Comparison of ENCODE assay signal across 10 cellular contexts in the genomic region with DNA sequence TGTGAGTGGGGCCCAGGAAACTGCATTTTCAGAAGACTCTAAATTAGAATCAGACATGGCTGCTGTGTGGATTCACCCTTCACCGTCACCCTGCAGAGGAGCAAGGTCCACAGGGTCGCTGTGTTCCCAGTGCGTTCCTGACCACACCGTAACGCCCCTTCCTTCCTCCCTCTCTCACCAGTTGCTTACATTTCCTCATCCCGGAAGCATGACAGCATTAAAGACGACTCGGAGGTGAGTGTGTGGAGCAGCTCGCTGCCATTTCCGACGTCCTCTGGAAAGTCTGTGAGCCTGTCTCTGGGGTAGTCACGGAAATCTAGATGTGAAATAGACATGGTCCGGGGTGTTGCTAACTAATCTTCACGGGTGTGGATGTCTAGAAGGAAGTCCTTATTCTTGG. TPM values are rescaled to one million over a fixed set of nuclear protein-coding genes. Genes with fewer than 3 reads are reported as not detected.
A peak's percentile ranks its signal among the peaks of the same experiment; 100 is the strongest.
DNase-seq lines count a peak whose midpoint lies in the region; ATAC-seq and TF ChIP-seq lines count a peak whose summit lies in the region.
"Had no signal": no experiment of that assay in that cellular context is flagged by ENCODE, and none has a peak within 500 bp of the region (broad histone marks: within the 10 kb centered on the region; RNA-seq: fewer than 3 reads in every experiment).

No MANE protein-coding gene starts in this region.

- H3K9me3 ChIP-seq in spleen = no peaks in the 10 kb centered on the region
- no peaks in the 10 kb centered on the region for H3K9me3 ChIP-seq in tibial nerve
- H3K9me3 ChIP-seq in ovary = no peaks in the 10 kb centered on the region

- H4K8ac ChIP-seq in mesendoderm (ENCODE audit: low read depth, low read length) = no peak overlapping the region

- peak; percentile 52 for DNase-seq in KBM-7
- DNase-seq in activated CD4-positive, alpha-beta T cell treated with anti-CD3 and anti-CD28 coated beads for 4 hours = peak; percentile 49 to 57
- peak; percentile 80 for DNase-seq in central memory CD4-positive, alpha-beta T cell
- peak; percentile 89 for DNase-seq in spleen
- DNase-seq in tibial nerve (ENCODE audit: low spot score in 2 of 2) = no peak
- no peak for DNase-seq in mesendoderm
- DNase-seq in ovary = no peak
- DNase-seq: DMS79, PC-3 had no signal

- peaks cover 0 to 88% (median 20%) of the 10 kb centered on the region in 6 donors for H3K4me1 ChIP-seq in spleen
- no peaks in the 10 kb centered on the region for H3K4me1 ChIP-seq in tibial nerve
- no peaks in the 10 kb centered on the region for H3K4me1 ChIP-seq in mesendoderm (ENCODE audit: control insufficient read depth, low read depth, low read length)
- no peaks in the 10 kb centered on the region for H3K4me1 ChIP-seq in ovary (ENCODE audit: insufficient read depth)

- no peak overlapping the region for H2BK5ac ChIP-seq in mesendoderm (ENCODE audit: low read length)

- H4K5ac ChIP-seq in mesendoderm (ENCODE audit: low read length) = no peak overlapping the region

- H2AK5ac ChIP-seq in mesendoderm (ENCODE audit: low read length) = no peak overlapping the region

- TF ChIP-seq POLR2A in spleen (IDR thresholded peaks at IDR 0.05) (peak in 1 of 3 donors; percentile 28), tibial nerve (IDR thresholded peaks at IDR 0.05) (no peak), ovary (IDR thresholded peaks at IDR 0.05) (no peak)

- H2BK15ac ChIP-seq in mesendoderm (replicated peaks; ENCODE audit: low read depth) = no peak overlapping the region

- H3K4me3 ChIP-seq in spleen = peak overlapping the region in 1 of 8 donors; percentile 64
- no peak overlapping the region for H3K4me3 ChIP-seq in tibial nerve
- H3K4me3 ChIP-seq in mesendoderm (ENCODE audit: low read length) = no peak overlapping the region
- no peak overlapping the region for H3K4me3 ChIP-seq in ovary

- H3K56ac ChIP-seq in mesendoderm (ENCODE audit: low read length) = no peak overlapping the region

- in situ Hi-C loops in KBM-7 (cut with MboI; ENCODE audit: low pct_unique_long_range_greater_than_20kb, low sequenced_read_pairs) = no loop called here

- ATAC-seq in HG02798 (IDR thresholded peaks at IDR 0.05; ENCODE audit: poor library complexity, unreplicated experiment) = no peak
- ATAC-seq: PC-3 had no signal

- H3K18ac ChIP-seq in mesendoderm (ENCODE audit: low read length) = no peak overlapping the region

- intact Hi-C loops in spleen (cut with DNase I; ENCODE audit: low total_unique reads) = no loop called here
- intact Hi-C loops in ovary (cut with DNase I) = no loop called here

- H3K4ac ChIP-seq in mesendoderm (ENCODE audit: low read depth, low read length) = no peak overlapping the region

- H2BK120ac ChIP-seq in mesendoderm (ENCODE audit: low read depth, low read length) = no peak overlapping the region

- peak overlapping the region; percentile 21 to 94 (median 88) for H3K27ac ChIP-seq in spleen
- no peak overlapping the region for H3K27ac ChIP-seq in tibial nerve
- no peak overlapping the region for H3K27ac ChIP-seq in mesendoderm (ENCODE audit: low read depth, low read length)
- no peak overlapping the region for H3K27ac ChIP-seq in ovary

- 13 to 44% (median 26%) methylated on average over 14 of the region's 14 CpGs for WGBS in spleen, 5 donors
- WGBS in tibial nerve, 2 donors = 74 to 76% methylated on average over 14 of the region's 14 CpGs
- WGBS in mesendoderm (ENCODE audit: extremely low coverage, insufficient coverage, low lambda C conversion rate) = no CpG with 5 or more reads among the region's 14 CpGs
- WGBS in ovary, 3 donors = 84 to 85% (median 84%) methylated on average over 14 of the region's 14 CpGs

- H3K4me2 ChIP-seq in mesendoderm (ENCODE audit: low read length) = no peak overlapping the region

- H3K36me3 ChIP-seq in spleen (peaks cover 0 to 78% (median 35%) of the 10 kb centered on the region in 6 donors), tibial nerve (no peaks in the 10 kb centered on the region), mesendoderm (ENCODE audit: control insufficient read depth, insufficient read depth, low read length) (no peaks in the 10 kb centered on the region), ovary (no peaks in the 10 kb centered on the region)

- no peak overlapping the region for H3K9ac ChIP-seq in mesendoderm (ENCODE audit: low read length)

- H3K23ac ChIP-seq in mesendoderm (ENCODE audit: low read length) = no peak overlapping the region

- no peaks in the 10 kb centered on the region for H3K27me3 ChIP-seq in spleen (replicated peaks in 1 of 7)
- H3K27me3 ChIP-seq in tibial nerve = no peaks in the 10 kb centered on the region
- H3K27me3 ChIP-seq in mesendoderm (ENCODE audit: insufficient read depth, low read length, poor library complexity) = no peaks in the 10 kb centered on the region
- H3K27me3 ChIP-seq in ovary = no peaks in the 10 kb centered on the region

- no peak for TF ChIP-seq CTCF in spleen (IDR thresholded peaks at IDR 0.05 in 8 of 11, conservative IDR thresholded peaks at IDR 0.05 in 3 of 11)
- TF ChIP-seq CTCF in tibial nerve (IDR thresholded peaks at IDR 0.05) = no peak
- no peak for TF ChIP-seq CTCF in ovary (IDR thresholded peaks at IDR 0.05)

- H3K79me2 ChIP-seq in mesendoderm (ENCODE audit: control insufficient read depth, insufficient read depth, low read length) = no peaks in the 10 kb centered on the region

- TF ChIP-seq EP300 in tibial nerve (IDR thresholded peaks at IDR 0.05) (peak in 1 of 2 donors; percentile 22), ovary (IDR thresholded peaks at IDR 0.05) (no peak)

- H3K79me1 ChIP-seq in mesendoderm (ENCODE audit: low read length) = no peaks in the 10 kb centered on the region

RNA-seq across cellular contexts. Expression of gene FAAP20, which starts 45.9 kb away (rescaled TPM):
- 10 to 100 TPM; 20.6 to 64.0 (median 46.6) TPM for total RNA-seq in spleen
- polyA plus RNA-seq in spleen = 100 to 1,000 TPM in 1 of 3 donors, 10 to 100 TPM in 2; 66.8 to 113 (median 94.1) TPM
- 10 to 100 TPM; 32.8 to 60.9 (median 47.3) TPM for total RNA-seq in tibial nerve
- 85.8 TPM for polyA plus RNA-seq in mesendoderm (2013, experiment 1 of 2)
- polyA plus RNA-seq in mesendoderm (2013, experiment 2 of 2) = 84.4 TPM
- 10 to 100 TPM; 32.7 to 96.1 (median 61.7) TPM for total RNA-seq in ovary
- polyA plus RNA-seq in ovary = 10 to 100 TPM in 1 of 2 donors, 1 to 10 TPM in 1; 3.4 to 69.2 TPM

Comparison
In these comparisons a context has a peak if more than half of its experiments do, and no peak if none do; other contexts are left out.
1. DNase-seq: peak in KBM-7 (single experiment), activated CD4-positive, alpha-beta T cell treated with anti-CD3 and anti-CD28 coated beads for 4 hours (2 of 2), central memory CD4-positive, alpha-beta T cell (single experiment) and spleen (single experiment); none in tibial nerve (0 of 2), mesendoderm (single experiment) and ovary (0 of 5).
2. H3K27ac ChIP-seq: peak in spleen (8 of 8); none in tibial nerve (0 of 4), mesendoderm (single experiment) and ovary (0 of 2).